In the genomic region with DNA sequence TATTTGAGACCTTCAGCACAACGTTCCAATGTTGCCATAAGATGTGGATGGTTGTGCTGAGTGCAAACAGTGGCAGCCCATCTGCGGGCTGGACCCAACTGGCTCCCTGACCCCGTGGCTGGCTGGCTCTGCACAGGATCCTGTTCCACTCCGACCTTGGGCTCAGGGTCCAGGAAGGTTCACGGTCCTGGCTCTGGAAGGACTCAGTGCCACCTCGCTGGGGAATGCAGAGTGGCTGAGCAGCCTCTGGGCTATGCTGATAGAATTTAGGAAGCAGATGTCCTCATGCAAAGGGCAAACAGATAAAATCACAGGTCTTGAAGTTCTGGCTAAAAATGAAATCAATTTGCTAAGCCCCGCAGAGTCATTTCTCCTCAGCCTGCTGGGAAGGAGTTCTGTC, we compare ENCODE assay signal across 13 cellular contexts.
"Had no signal": no experiment of that assay in that cellular context is flagged by ENCODE, and none has a peak within 500 bp of the region (broad histone marks: within the 10 kb centered on the region; RNA-seq: fewer than 3 reads in every experiment).

No MANE protein-coding gene starts in this region.

- H3K36me3 ChIP-seq: uterus had no signal

- DNase-seq: activated CD4-positive, alpha-beta T cell treated with anti-CD3 and anti-CD28 coated beads, Interleukin-2, amount 50 U/mL, for 1 hour; activated CD4-positive, CD25-positive, alpha-beta regulatory T cell; activated gamma-delta T cell treated with Interleukin-2 at 50 U/mL for 16 hours; activated T-cell treated with anti-CD3 and anti-CD28 coated beads, Interleukin-2, amount 50 U/mL, for 72 hours; caudate nucleus; cortex of kidney; effector memory CD4-positive, alpha-beta T cell; hypothalamus; stimulated activated CD4-positive, alpha-beta T cell treated with anti-CD3 and anti-CD28 coated beads, Interleukin-15, amount 100 ng/mL, for 24 hours; stimulated activated CD4-positive, alpha-beta T cell treated with anti-CD3 and anti-CD28 coated beads, Interleukin-4, amount 100 ng/mL, for 4 hours; tibial artery; uterus had no signal

- H3K4me3 ChIP-seq: tibial artery, uterus had no signal

- FAIRE-seq: TTC549 had no signal

- H3K4me3 Mint-ChIP-seq: activated T-cell treated with anti-CD3 and anti-CD28 coated beads, Interleukin-2, amount 50 U/mL, for 72 hours had no signal

- H3K27me3 ChIP-seq: tibial artery, uterus had no signal

- ATAC-seq: activated T-cell treated with anti-CD3 and anti-CD28 coated beads, Interleukin-2, amount 50 U/mL, for 72 hours had no signal

- H3K4me1 ChIP-seq: tibial artery, uterus had no signal

- H3K27ac ChIP-seq: tibial artery, uterus had no signal

- H3K9me3 ChIP-seq: tibial artery, uterus had no signal

- H3K9me3 Mint-ChIP-seq: activated T-cell treated with anti-CD3 and anti-CD28 coated beads, Interleukin-2, amount 50 U/mL, for 72 hours had no signal
